Comparison of ENCODE assay signal across 20 cellular contexts in the genomic region with DNA sequence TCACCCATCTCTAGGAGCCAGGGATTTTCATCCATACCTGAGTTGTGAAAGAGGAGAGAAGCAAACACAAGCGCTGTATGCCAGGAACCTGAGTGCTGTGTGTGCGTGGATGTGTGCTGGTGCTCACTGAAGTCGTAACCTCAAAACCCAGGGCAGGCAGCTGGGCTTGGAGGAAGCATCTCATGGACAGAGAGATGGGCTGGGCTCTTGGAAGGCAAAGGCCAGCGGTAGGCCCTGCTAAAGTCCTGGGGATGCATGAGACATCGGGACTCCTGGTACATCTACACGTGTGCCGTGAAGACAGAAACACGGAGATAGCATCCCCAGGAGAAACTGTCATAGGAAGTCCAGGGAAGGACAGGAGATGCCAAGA. TPM values are rescaled to one million over a fixed set of nuclear protein-coding genes. Genes with fewer than 3 reads are reported as not detected.
DNase-seq lines count a peak whose midpoint lies in the region; ATAC-seq and TF ChIP-seq lines count a peak whose summit lies in the region.
"Had no signal": no experiment of that assay in that cellular context is flagged by ENCODE, and none has a peak within 500 bp of the region (broad histone marks: within the 10 kb centered on the region; RNA-seq: fewer than 3 reads in every experiment).

No MANE protein-coding gene starts in this region.

- no peaks in the 10 kb centered on the region for H3K36me3 ChIP-seq in CD8-positive, alpha-beta T cell (ENCODE audit: insufficient read depth, low read length)
- no peaks in the 10 kb centered on the region for H3K36me3 ChIP-seq in IMR-90 (ENCODE audit: control insufficient read depth, insufficient read depth, low read length)
- H3K36me3 ChIP-seq in neuronal stem cell (replicated peaks in 1 of 2; ENCODE audit: control insufficient read depth in 2 of 2, insufficient read depth in 2 of 2, low read length in 2 of 2), result no peaks in the 10 kb centered on the region
- no peaks in the 10 kb centered on the region for H3K36me3 ChIP-seq in sigmoid colon

- intact Hi-C loops in CD8-positive, alpha-beta T cell (cut with DNase I, micrococcal nuclease), result no loop called here
- intact Hi-C loops in IMR-90 (cut with micrococcal nuclease), result no loop called here
- intact Hi-C loops in sigmoid colon (cut with DNase I), result no loop called here

- TF ChIP-seq RAD21 in IMR-90 (IDR thresholded peaks at IDR 0.05; ENCODE audit: low read length), result no peak

- no peak overlapping the region for H3K27ac ChIP-seq in CD8-positive, alpha-beta T cell (ENCODE audit: low read depth, low read length)
- H3K27ac ChIP-seq in IMR-90 (ENCODE audit: insufficient read depth, low read length) (no peak overlapping the region), neuronal stem cell (replicated peaks; ENCODE audit: low read length) (no peak overlapping the region), sigmoid colon (peak overlapping the region in 2 of 4 donors; percentile 70 to 83)
- H3K27ac ChIP-seq: skin epidermis had no signal

- peaks cover 10% of the 10 kb centered on the region for H3K27me3 Mint-ChIP-seq in CD8-positive, alpha-beta T cell (ENCODE audit: low read depth)
- H3K27me3 Mint-ChIP-seq in glutamatergic neuron (ENCODE audit: unreplicated experiment), result peaks cover 24% of the 10 kb centered on the region
- peaks cover 46 to 57% of the 10 kb centered on the region in 2 donors for H3K27me3 Mint-ChIP-seq in stimulated activated naive B cell treated with anti-CD40 and anti-IgM and Interleukin-4, amounts not matched to agents 10 μg/mL and 1 μg/mL and 100 μg/mL, for 72 hours

- POLR2A ChIA-PET in CD8-positive, alpha-beta T cell (lab: Charles Lee), result interaction anchor here (2.6 kb wide), 1 partner anchor 91 kb away, joined by 10 read pairs; no protein-coding TSS in a partner anchor
- POLR2A ChIA-PET in IMR-90 (lab: Charles Lee; ENCODE audit: unreplicated experiment), result no interaction called here

- CTCF ChIA-PET in CD8-positive, alpha-beta T cell (lab: Charles Lee), result no interaction called here
- CTCF ChIA-PET in IMR-90 (lab: Yijun Ruan, JAX), result no interaction called here

- peaks cover 20% of the 10 kb centered on the region for H3K4me1 Mint-ChIP-seq in CD8-positive, alpha-beta T cell (ENCODE audit: low read depth)
- H3K4me1 Mint-ChIP-seq in glutamatergic neuron (ENCODE audit: low read depth, unreplicated experiment), result peaks cover 2% of the 10 kb centered on the region
- H3K4me1 Mint-ChIP-seq in stimulated activated naive B cell treated with anti-CD40 and anti-IgM and Interleukin-4, amounts not matched to agents 10 μg/mL and 1 μg/mL and 100 μg/mL, for 72 hours, result peaks cover 12 to 16% of the 10 kb centered on the region in 2 donors

- no peak for TF ChIP-seq POLR2A in IMR-90 (IDR thresholded peaks at IDR 0.05; ENCODE audit: low read depth, low read length)
- no peak for TF ChIP-seq POLR2A in sigmoid colon (IDR thresholded peaks at IDR 0.05)

- H4K8ac ChIP-seq in IMR-90 (ENCODE audit: low read depth in 2 of 2, low read length in 2 of 2), result no peak overlapping the region
- no peak overlapping the region for H4K8ac ChIP-seq in neuronal stem cell (ENCODE audit: low read depth, low read length)

- H3K4ac ChIP-seq in IMR-90 (ENCODE audit: low read depth, low read length), result no peak overlapping the region
- H3K4ac ChIP-seq in neuronal stem cell (ENCODE audit: low read length), result no peak overlapping the region

- H4K20me1 ChIP-seq in IMR-90 (ENCODE audit: insufficient read depth, low read length), result no peaks in the 10 kb centered on the region

- H3K14ac ChIP-seq in IMR-90 (replicated peaks; ENCODE audit: low read depth, low read length), result no peak overlapping the region
- no peak overlapping the region for H3K14ac ChIP-seq in neuronal stem cell (ENCODE audit: low read length)

- no peak overlapping the region for H4K5ac ChIP-seq in IMR-90 (ENCODE audit: low read depth, low read length)

- no peaks in the 10 kb centered on the region for H3K9me3 ChIP-seq in CD8-positive, alpha-beta T cell (ENCODE audit: low read length)
- H3K9me3 ChIP-seq in IMR-90 (ENCODE audit: control insufficient read depth, insufficient read depth, low read length) (no peaks in the 10 kb centered on the region), neuronal stem cell (replicated peaks in 1 of 2; ENCODE audit: control insufficient read depth in 2 of 2, insufficient read depth in 1 of 2, low read depth in 1 of 2, low read length in 2 of 2) (no peaks in the 10 kb centered on the region), sigmoid colon (no peaks in the 10 kb centered on the region)

- no peak overlapping the region for H2AK9ac ChIP-seq in IMR-90 (replicated peaks; ENCODE audit: low read depth, low read length, poor library complexity)

- ATAC-seq in CD8-positive, alpha-beta T cell, result no peak
- ATAC-seq in IMR-90 (ENCODE audit: low read depth), result no peak
- ATAC-seq in stimulated activated naive B cell treated with anti-CD40 and anti-IgM and Interleukin-4, amounts not matched to agents 10 μg/mL and 1 μg/mL and 100 μg/mL, for 72 hours (replicated peaks), result no peak
- ATAC-seq in GM19455 (IDR thresholded peaks at IDR 0.05; ENCODE audit: unreplicated experiment), result no peak

- H3K4me2 ChIP-seq in IMR-90 (ENCODE audit: low read depth, low read length), result no peak overlapping the region
- no peak overlapping the region for H3K4me2 ChIP-seq in neuronal stem cell (ENCODE audit: insufficient read depth, low read length, poor library complexity, severe bottlenecking)

- H2BK20ac ChIP-seq in IMR-90 (ENCODE audit: low read depth, low read length), result no peak overlapping the region

- no peak overlapping the region for H2BK5ac ChIP-seq in IMR-90 (ENCODE audit: low read depth, low read length, poor library complexity, severe bottlenecking)
- H2BK5ac ChIP-seq in neuronal stem cell (ENCODE audit: low read length), result no peak overlapping the region

- no peak overlapping the region for H3K56ac ChIP-seq in IMR-90 (ENCODE audit: extremely low read depth, insufficient read depth, low read length)

- BruUV-seq in IMR-90 (replicated peaks; lab: Mats Ljungman, UMichigan), result no TSS peak

- H3K4me3 ChIP-seq in CD8-positive, alpha-beta T cell (ENCODE audit: low read depth, low read length), result no peak overlapping the region
- H3K4me3 ChIP-seq in IMR-90 (ENCODE audit: insufficient read depth, low read depth, low read length) (no peak overlapping the region), neuronal stem cell (ENCODE audit: low read length in 2 of 2) (no peak overlapping the region), sigmoid colon (no peak overlapping the region)
- H3K4me3 ChIP-seq: skin epidermis had no signal

- WGBS in IMR-90 (ENCODE audit: extremely low coverage in 2 of 2, insufficient read length in 1 of 2), 2 experiments, result 91% methylated on average over 5 of the region's 8 CpGs; no CpG with 5 or more reads in 1 of the 2 experiments
- no CpG with 5 or more reads among the region's 8 CpGs for WGBS in neuronal stem cell (ENCODE audit: extremely low coverage in 2 of 2, insufficient read length in 2 of 2, insufficient replicate concordance in 1 of 2), 2 donors
- 71 to 85% methylated on average over 8 of the region's 8 CpGs for WGBS in sigmoid colon, 2 donors

- no peak overlapping the region for H3K18ac ChIP-seq in IMR-90 (ENCODE audit: low read depth, low read length)
- no peak overlapping the region for H3K18ac ChIP-seq in neuronal stem cell (ENCODE audit: low read length)

- H3K79me1 ChIP-seq in IMR-90 (ENCODE audit: low read depth in 1 of 2, low read length in 2 of 2) (no peaks in the 10 kb centered on the region), neuronal stem cell (ENCODE audit: low read depth, low read length) (peaks cover 4% of the 10 kb centered on the region)

- TF ChIP-seq CTCF in CD8-positive, alpha-beta T cell (IDR thresholded peaks at IDR 0.05), result no peak
- TF ChIP-seq CTCF in IMR-90 (conservative IDR thresholded peaks at IDR 0.05; ENCODE audit: low read depth, low read length) (no peak), glutamatergic neuron (IDR thresholded peaks at IDR 0.05; ENCODE audit: partially characterized antibody, unreplicated experiment) (no peak), sigmoid colon (IDR thresholded peaks at IDR 0.05) (no peak)

- H3K9me3 Mint-ChIP-seq in CD8-positive, alpha-beta T cell, result no peaks in the 10 kb centered on the region
- H3K9me3 Mint-ChIP-seq in glutamatergic neuron (ENCODE audit: unreplicated experiment), result peaks cover 8% of the 10 kb centered on the region
- H3K9me3 Mint-ChIP-seq in stimulated activated naive B cell treated with anti-CD40 and anti-IgM and Interleukin-4, amounts not matched to agents 10 μg/mL and 1 μg/mL and 100 μg/mL, for 72 hours, result no peaks in the 10 kb centered on the region
- H3K9me3 Mint-ChIP-seq: activated CD4-positive, alpha-beta memory T cell treated with anti-CD3 and anti-CD28 coated beads, Interleukin-2, amount 10 ng/mL, durations not matched to agents 7 days and 5 days; activated naive CD8-positive, alpha-beta T cell treated with anti-CD3 and anti-CD28 coated beads for 36 hours had no signal

- H3K9ac ChIP-seq in IMR-90 (ENCODE audit: low read depth, low read length) (no peak overlapping the region), neuronal stem cell (ENCODE audit: low read depth, low read length, poor library complexity) (no peak overlapping the region)

- in situ Hi-C loops in IMR-90 (cut with MboI; ENCODE audit: low sequenced_read_pairs), result no loop called here

- H2AFZ ChIP-seq in IMR-90 (replicated peaks; ENCODE audit: low read length, poor library complexity), result peak overlapping the region; percentile 34
- H2AFZ ChIP-seq in neuronal stem cell (ENCODE audit: low read length), result no peak overlapping the region

- dilution Hi-C loops in IMR-90 (cut with HindIII; ENCODE audit: low sequenced_read_pairs, unreplicated experiment), result no loop called here

- DNase-seq in CD8-positive, alpha-beta T cell, result no peak
- no peak for DNase-seq in IMR-90
- no peak for DNase-seq in glutamatergic neuron
- DNase-seq in neuronal stem cell (ENCODE audit: low spot score), result no peak
- no peak for DNase-seq in stimulated activated naive B cell treated with anti-CD40 and anti-IgM and Interleukin-4, amounts not matched to agents 10 μg/mL and 1 μg/mL and 100 μg/mL, for 72 hours
- no peak for DNase-seq in sigmoid colon
- DNase-seq: activated CD4-positive, alpha-beta memory T cell treated with anti-CD3 and anti-CD28 coated beads, Interleukin-2, amount 10 ng/mL, durations not matched to agents 7 days and 5 days; activated CD4-positive, CD25-positive, alpha-beta regulatory T cell; activated naive CD8-positive, alpha-beta T cell treated with anti-CD3 and anti-CD28 coated beads for 36 hours; activated T-cell treated with anti-CD3 and anti-CD28 coated beads, Interleukin-2, amount 50 U/mL, for 1 hour; cortex of kidney; DND-41; NCI-H1048; NCI-H187 treated with DMSO at 0.1 percent for 48 hours; NCI-H2227 treated with DMSO at 0.1 percent for 48 hours; NCI-H82; stimulated activated CD4-positive, alpha-beta T cell treated with anti-CD3 and anti-CD28 coated beads, Interleukin-1b, Interleukin-23, amount 100 ng/mL, for 48 hours; T1000 had no signal

- H4K91ac ChIP-seq in IMR-90 (ENCODE audit: insufficient read depth, low read depth, low read length), result no peak overlapping the region
- no peak overlapping the region for H4K91ac ChIP-seq in neuronal stem cell (ENCODE audit: low read depth, low read length, poor library complexity)

- peak overlapping the region; percentile 39 for H3K4me3 Mint-ChIP-seq in CD8-positive, alpha-beta T cell
- peak overlapping the region; percentile 25 for H3K4me3 Mint-ChIP-seq in glutamatergic neuron (ENCODE audit: unreplicated experiment)
- no peak overlapping the region for H3K4me3 Mint-ChIP-seq in stimulated activated naive B cell treated with anti-CD40 and anti-IgM and Interleukin-4, amounts not matched to agents 10 μg/mL and 1 μg/mL and 100 μg/mL, for 72 hours
- H3K4me3 Mint-ChIP-seq: activated naive CD8-positive, alpha-beta T cell treated with anti-CD3 and anti-CD28 coated beads for 36 hours had no signal

- H3K27me3 ChIP-seq in CD8-positive, alpha-beta T cell (ENCODE audit: insufficient read depth, low read length), result no peaks in the 10 kb centered on the region
- peaks cover 30% of the 10 kb centered on the region for H3K27me3 ChIP-seq in IMR-90 (ENCODE audit: control insufficient read depth, insufficient read depth, low read length)
- H3K27me3 ChIP-seq in neuronal stem cell (ENCODE audit: control insufficient read depth in 3 of 3, insufficient read depth in 3 of 3, low read depth in 1 of 3, low read length in 3 of 3), result peaks cover 3 to 89% (median 36%) of the 10 kb centered on the region in 3 experiments
- no peaks in the 10 kb centered on the region for H3K27me3 ChIP-seq in sigmoid colon

- no peak overlapping the region for H3K27ac Mint-ChIP-seq in CD8-positive, alpha-beta T cell
- H3K27ac Mint-ChIP-seq in glutamatergic neuron (ENCODE audit: unreplicated experiment), result no peak overlapping the region
- H3K27ac Mint-ChIP-seq in stimulated activated naive B cell treated with anti-CD40 and anti-IgM and Interleukin-4, amounts not matched to agents 10 μg/mL and 1 μg/mL and 100 μg/mL, for 72 hours, result no peak overlapping the region
- H3K27ac Mint-ChIP-seq: activated CD4-positive, alpha-beta memory T cell treated with anti-CD3 and anti-CD28 coated beads, Interleukin-2, amount 10 ng/mL, durations not matched to agents 7 days and 5 days; activated naive CD8-positive, alpha-beta T cell treated with anti-CD3 and anti-CD28 coated beads for 36 hours had no signal

- no peak overlapping the region for H2BK12ac ChIP-seq in neuronal stem cell (ENCODE audit: low read length)

- H3K23ac ChIP-seq in IMR-90 (ENCODE audit: low read depth, low read length) (no peak overlapping the region), neuronal stem cell (ENCODE audit: low read depth, low read length, poor library complexity) (no peak overlapping the region)

- H2BK120ac ChIP-seq in IMR-90 (ENCODE audit: low read depth, low read length) (no peak overlapping the region), neuronal stem cell (ENCODE audit: low read depth, low read length) (no peak overlapping the region)

- no peaks in the 10 kb centered on the region for H3K9me1 ChIP-seq in IMR-90 (ENCODE audit: insufficient read depth, low read length)

- peaks cover 19% of the 10 kb centered on the region for H3K4me1 ChIP-seq in CD8-positive, alpha-beta T cell (ENCODE audit: insufficient read depth, low read length)
- H3K4me1 ChIP-seq in IMR-90 (ENCODE audit: control insufficient read depth, insufficient read depth, low read length), result no peaks in the 10 kb centered on the region
- H3K4me1 ChIP-seq in neuronal stem cell (ENCODE audit: control insufficient read depth in 2 of 2, insufficient read depth in 1 of 2, low read depth in 1 of 2, low read length in 2 of 2), result no peaks in the 10 kb centered on the region
- peaks cover 0 to 20% (median 17%) of the 10 kb centered on the region in 4 donors for H3K4me1 ChIP-seq in sigmoid colon

- no peak overlapping the region for H2AK5ac ChIP-seq in IMR-90 (ENCODE audit: low read depth, low read length)
- H2AK5ac ChIP-seq in neuronal stem cell (ENCODE audit: low read depth, low read length), result peak overlapping the region; percentile 12

- TF ChIP-seq EP300 in sigmoid colon (IDR thresholded peaks at IDR 0.05), result no peak

- no peaks in the 10 kb centered on the region for H3K36me3 Mint-ChIP-seq in CD8-positive, alpha-beta T cell
- no peaks in the 10 kb centered on the region for H3K36me3 Mint-ChIP-seq in glutamatergic neuron (ENCODE audit: unreplicated experiment)
- no peaks in the 10 kb centered on the region for H3K36me3 Mint-ChIP-seq in stimulated activated naive B cell treated with anti-CD40 and anti-IgM and Interleukin-4, amounts not matched to agents 10 μg/mL and 1 μg/mL and 100 μg/mL, for 72 hours
- H3K36me3 Mint-ChIP-seq: activated naive CD8-positive, alpha-beta T cell treated with anti-CD3 and anti-CD28 coated beads for 36 hours had no signal

- H2BK15ac ChIP-seq in IMR-90 (ENCODE audit: low read depth, low read length) (no peak overlapping the region), neuronal stem cell (ENCODE audit: low read length) (no peak overlapping the region)

RNA-seq across cellular contexts. Expression of a gene that starts 1.5 kb away (rescaled TPM):
- 1 to 10 TPM; 3.1 to 3.7 TPM for total RNA-seq in CD8-positive, alpha-beta T cell
- total RNA-seq in IMR-90 (2012; rRNA removed) (0.28 and 0.36 TPM in 2 replicates), glutamatergic neuron (ENCODE audit: unreplicated experiment) (9.2 TPM), sigmoid colon (10 to 100 TPM in 1 of 4 donors, 1 to 10 TPM in 3; 3.9 to 14.4 (median 5.3) TPM)
- polyA plus RNA-seq in IMR-90 (2012; rRNA removed) (1.8 and 2.2 TPM in 2 replicates), sigmoid colon (1 to 10 TPM in 1 of 3 donors, under 1 TPM in 1, not detected in 1; under 0.01 to 2.9 TPM)
- polyA plus RNA-seq in IMR-90 (2012; cell fraction: cytosol; rRNA removed), result 1.3 and 2.3 TPM in 2 replicates
- polyA plus RNA-seq in IMR-90 (2012; cell fraction: nucleus; rRNA removed; ENCODE audit: low replicate concordance), result 1.4 and 1.6 TPM in 2 replicates
- polyA plus RNA-seq in neuronal stem cell (2013, experiment 1 of 2), result 3.7 TPM
- polyA plus RNA-seq in neuronal stem cell (2013, experiment 2 of 2), result 3.7 TPM

RNA-seq across cellular contexts. Expression of a gene that starts 26.7 kb away (rescaled TPM):
- total RNA-seq in CD8-positive, alpha-beta T cell, result 10 to 100 TPM; 36.0 to 39.5 TPM
- total RNA-seq in IMR-90 (2012; rRNA removed), result 15.2 and 17.5 TPM in 2 replicates
- 19.0 and 19.9 TPM in 2 replicates for polyA plus RNA-seq in IMR-90 (2012; rRNA removed)
- 9.6 and 14.6 TPM in 2 replicates for polyA plus RNA-seq in IMR-90 (2012; cell fraction: cytosol; rRNA removed)
- 26.7 and 45.8 TPM in 2 replicates for polyA plus RNA-seq in IMR-90 (2012; cell fraction: nucleus; rRNA removed; ENCODE audit: low replicate concordance)
- 27.6 TPM for total RNA-seq in glutamatergic neuron (ENCODE audit: unreplicated experiment)
- polyA plus RNA-seq in neuronal stem cell (2013, experiment 1 of 2), result 12.0 TPM
- polyA plus RNA-seq in neuronal stem cell (2013, experiment 2 of 2), result 12.4 TPM
- 10 to 100 TPM; 47.2 to 90.6 (median 59.3) TPM for total RNA-seq in sigmoid colon
- 10 to 100 TPM in 1 of 3 donors, 1 to 10 TPM in 2; 4.2 to 23.8 (median 5.1) TPM for polyA plus RNA-seq in sigmoid colon

RNA-seq across cellular contexts. Expression of a gene that starts 51.4 kb away (rescaled TPM):
- 1 to 10 TPM; 2.5 to 3.6 TPM for total RNA-seq in CD8-positive, alpha-beta T cell
- 6.1 and 6.9 TPM in 2 replicates for total RNA-seq in IMR-90 (2012; rRNA removed)
- polyA plus RNA-seq in IMR-90 (2012; rRNA removed), result 12.1 and 14.2 TPM in 2 replicates
- 14.7 and 19.4 TPM in 2 replicates for polyA plus RNA-seq in IMR-90 (2012; cell fraction: cytosol; rRNA removed)
- polyA plus RNA-seq in IMR-90 (2012; cell fraction: nucleus; rRNA removed; ENCODE audit: low replicate concordance), result 7.3 and 9.3 TPM in 2 replicates
- total RNA-seq in glutamatergic neuron (ENCODE audit: unreplicated experiment), result 19.4 TPM
- 23.4 TPM for polyA plus RNA-seq in neuronal stem cell (2013, experiment 1 of 2)
- polyA plus RNA-seq in neuronal stem cell (2013, experiment 2 of 2), result 22.3 TPM
- 10 to 100 TPM in 3 of 4 donors, 1 to 10 TPM in 1; 7.9 to 15.0 (median 11.5) TPM for total RNA-seq in sigmoid colon
- polyA plus RNA-seq in sigmoid colon, result 10 to 100 TPM; 18.7 to 25.8 (median 23.8) TPM

Comparison
In these comparisons a context has a peak if more than half of its experiments do, and no peak if none do; other contexts are left out.
1. H3K4me3 Mint-ChIP-seq: peak in CD8-positive, alpha-beta T cell (single experiment) and glutamatergic neuron (single experiment); none in stimulated activated naive B cell treated with anti-CD40 and anti-IgM and Interleukin-4, amounts not matched to agents 10 μg/mL and 1 μg/mL and 100 μg/mL, for 72 hours (0 of 2).